In the genomic region with DNA sequence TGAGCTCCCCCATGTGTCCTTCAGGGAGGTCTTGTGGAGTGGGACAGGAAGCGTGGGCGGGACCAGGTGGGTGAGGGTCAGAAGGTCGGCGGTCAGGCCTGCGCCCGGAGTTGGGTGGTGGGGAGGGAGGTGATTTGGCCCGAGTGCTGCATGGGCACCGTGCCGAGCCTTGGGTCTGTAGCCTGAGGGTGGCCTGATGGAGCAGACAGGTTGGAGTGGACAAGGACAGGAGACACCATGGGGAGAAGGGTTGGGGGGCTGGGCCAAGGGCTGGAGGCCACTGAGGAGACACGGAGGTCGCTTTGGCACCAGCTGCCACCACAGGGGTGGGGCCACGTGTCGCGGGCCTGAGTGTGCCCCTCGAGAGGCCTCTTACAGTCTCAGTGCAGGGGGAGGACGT, we compare ENCODE assay signal across 22 cellular contexts. TPM values are rescaled to one million over a fixed set of nuclear protein-coding genes. Genes with fewer than 3 reads are reported as not detected.
"Had no signal": no experiment of that assay in that cellular context is flagged by ENCODE, and none has a peak within 500 bp of the region (broad histone marks: within the 10 kb centered on the region; RNA-seq: fewer than 3 reads in every experiment).

No MANE protein-coding gene starts in this region.

- H3K27ac ChIP-seq: breast epithelium, esophagus muscularis mucosa, sigmoid colon, vagina had no signal

- H3K4me1 ChIP-seq: vagina had no signal

- H3K4me3 ChIP-seq: breast epithelium, esophagus muscularis mucosa, mucosa of descending colon, sigmoid colon, thyroid gland, vagina had no signal

- H3K27me3 Mint-ChIP-seq: activated T-helper 17 cell treated with anti-CD3 and anti-CD28 coated beads, Interleukin-2, amount 50 U/mL, for 72 hours; naive thymus-derived CD8-positive, alpha-beta T cell had no signal

- DNase-seq: activated CD4-positive, alpha-beta T cell treated with anti-CD3 and anti-CD28 coated beads for 1 hour; activated naive CD4-positive, alpha-beta T cell treated with anti-CD3 and anti-CD28 coated beads, Interleukin-2, amount 50 U/mL, for 16 hours; amygdala; head of caudate nucleus; mammary epithelial cell; mucosa of descending colon; naive thymus-derived CD8-positive, alpha-beta T cell; nucleus accumbens; sigmoid colon; stimulated activated CD4-positive, alpha-beta T cell treated with anti-CD3 and anti-CD28 coated beads, Interleukin-4, amount 100 ng/mL, for 1 hour; stimulated activated CD8-positive, alpha-beta memory T cell treated with anti-CD3 and anti-CD28 coated beads, Interleukin-4, amount 100 ng/mL, for 48 hours; T-helper 9 cell; thyroid gland had no signal

- H3K27me3 ChIP-seq: breast epithelium, esophagus muscularis mucosa, sigmoid colon, thyroid gland, vagina had no signal

- H3K9me3 Mint-ChIP-seq: activated T-helper 17 cell treated with anti-CD3 and anti-CD28 coated beads, Interleukin-2, amount 50 U/mL, for 72 hours; naive thymus-derived CD8-positive, alpha-beta T cell had no signal

- H3K27ac Mint-ChIP-seq: activated T-helper 17 cell treated with anti-CD3 and anti-CD28 coated beads, Interleukin-2, amount 50 U/mL, for 72 hours had no signal

- H3K4me3 Mint-ChIP-seq: activated T-helper 17 cell treated with anti-CD3 and anti-CD28 coated beads, Interleukin-2, amount 50 U/mL, for 72 hours; naive thymus-derived CD8-positive, alpha-beta T cell had no signal

- ATAC-seq: activated T-helper 17 cell treated with anti-CD3 and anti-CD28 coated beads, Interleukin-2, amount 50 U/mL, for 72 hours; mucosa of descending colon; naive thymus-derived CD8-positive, alpha-beta T cell had no signal

- H3K9me3 ChIP-seq: breast epithelium, esophagus muscularis mucosa, mucosa of descending colon, sigmoid colon, thyroid gland, vagina had no signal

- FAIRE-seq: endometrium had no signal

RNA-seq across cellular contexts. Expression of a gene that starts 57.7 kb away (rescaled TPM):
- total RNA-seq: activated T-helper 17 cell treated with anti-CD3 and anti-CD28 coated beads, Interleukin-2, amount 50 U/mL, for 72 hours; chondrocyte; dermis microvascular lymphatic vessel endothelial cell; esophagus muscularis mucosa; fibroblast of villous mesenchyme; mucosa of descending colon; naive thymus-derived CD8-positive, alpha-beta T cell; pulmonary artery endothelial cell; sigmoid colon; thyroid gland; vagina had no signal
- polyA plus RNA-seq: mammary epithelial cell; naive thymus-derived CD8-positive, alpha-beta T cell had no signal
